ENCODE assay signal across 10 cellular contexts in genomic region chr12:49961111-49961922, GRCh38. TPM values are rescaled to one million over a fixed set of nuclear protein-coding genes. Genes with fewer than 3 reads are reported as not detected.
DNase-seq lines count a peak whose midpoint lies in the region; ATAC-seq and TF ChIP-seq lines count a peak whose summit lies in the region.
"Had no signal": no experiment of that assay in that cellular context is flagged by ENCODE, and none has a peak within 500 bp of the region (broad histone marks: within the 10 kb centered on the region; RNA-seq: fewer than 3 reads in every experiment).

AQP5 (plus strand) TSS chr12:49961872; CDS start chr12:49962018, 146 bp downstream.

- peaks cover 6% of the 10 kb centered on the region for H3K36me3 Mint-ChIP-seq in CD4-positive, CD25-positive, alpha-beta regulatory T cell
- H3K36me3 Mint-ChIP-seq in osteocyte (ENCODE audit: unreplicated experiment), result no peaks in the 10 kb centered on the region

- POLR2A ChIA-PET in PC-3 (lab: Charles Lee; ENCODE audit: unreplicated experiment), result no interaction called here

- H3K9me2 ChIP-seq in PC-3 (replicated peaks; ENCODE audit: low read length), result no peaks in the 10 kb centered on the region

- peaks cover 86% of the 10 kb centered on the region for H3K27me3 Mint-ChIP-seq in CD4-positive, CD25-positive, alpha-beta regulatory T cell
- peaks cover 11% of the 10 kb centered on the region for H3K27me3 Mint-ChIP-seq in osteocyte (ENCODE audit: unreplicated experiment)

- CTCF ChIA-PET in PC-3 (lab: Charles Lee), result no interaction called here

- no peak for TF ChIP-seq CTCF in PC-3 (conservative IDR thresholded peaks at IDR 0.05; ENCODE audit: low read depth, low read length)
- TF ChIP-seq CTCF in fibroblast of villous mesenchyme (IDR thresholded peaks at IDR 0.05; ENCODE audit: insufficient read depth, low read depth, low read length), result no peak
- TF ChIP-seq CTCF in osteocyte (IDR thresholded peaks at IDR 0.05), result no peak

- peaks cover 27% of the 10 kb centered on the region for H3K27me3 ChIP-seq in CD4-positive, CD25-positive, alpha-beta regulatory T cell (ENCODE audit: control insufficient read depth, insufficient read depth, low read length)
- no peaks in the 10 kb centered on the region for H3K27me3 ChIP-seq in PC-3 (ENCODE audit: low read length)

- DNase-seq in CD4-positive, CD25-positive, alpha-beta regulatory T cell, result no peak
- DNase-seq in PC-3 (no peak), fibroblast of villous mesenchyme (ENCODE audit: low read depth) (no peak), osteocyte (ENCODE audit: extremely low spot score, unreplicated experiment) (no peak), dermis blood vessel endothelial cell (no peak), NCI-H1694 (lab: John Stamatoyannopoulos, UW) (no peak), NOMO-1 treated with dmso at 0.1 percent for 144 hours (lab: John Stamatoyannopoulos, UW; ENCODE audit: unreplicated experiment) (no peak), EL (no peak)
- DNase-seq: gastrocnemius medialis, NCI-H510A treated with DMSO at 0.1 percent for 48 hours had no signal

- peak within 1 kb of the TSS in 3 of 4 donors; percentile 39 to 72 (median 70) for H3K4me3 Mint-ChIP-seq in CD4-positive, CD25-positive, alpha-beta regulatory T cell
- H3K4me3 Mint-ChIP-seq in osteocyte (ENCODE audit: unreplicated experiment), result peak within 1 kb of the TSS; percentile 62

- H3K4me3 ChIP-seq in CD4-positive, CD25-positive, alpha-beta regulatory T cell (ENCODE audit: low read depth, low read length), result no peak within 1 kb of the TSS
- H3K4me3 ChIP-seq in PC-3 (ENCODE audit: low read length) (no peak within 1 kb of the TSS), fibroblast of villous mesenchyme (ENCODE audit: low read depth, low read length) (peak within 1 kb of the TSS; percentile 23)

- H3K9ac ChIP-seq in PC-3 (ENCODE audit: low read length), result no peak within 1 kb of the TSS

- no peaks in the 10 kb centered on the region for H4K20me1 ChIP-seq in PC-3 (ENCODE audit: low read length)

- peaks cover 8% of the 10 kb centered on the region for H3K4me1 ChIP-seq in CD4-positive, CD25-positive, alpha-beta regulatory T cell (ENCODE audit: control insufficient read depth, insufficient read depth, low read length, poor library complexity, severe bottlenecking)
- peaks cover 28% of the 10 kb centered on the region for H3K4me1 ChIP-seq in PC-3 (ENCODE audit: insufficient read depth, low read length)
- H3K4me1 ChIP-seq: gastrocnemius medialis had no signal

- no peak within 1 kb of the TSS for H3K27ac ChIP-seq in CD4-positive, CD25-positive, alpha-beta regulatory T cell (ENCODE audit: insufficient read depth, low read length, poor library complexity, severe bottlenecking)
- no peak within 1 kb of the TSS for H3K27ac ChIP-seq in PC-3 (ENCODE audit: low read length)
- H3K27ac ChIP-seq: gastrocnemius medialis had no signal

- no peaks in the 10 kb centered on the region for H3K79me2 ChIP-seq in PC-3 (ENCODE audit: low read length)

- H3K9me3 ChIP-seq in CD4-positive, CD25-positive, alpha-beta regulatory T cell (ENCODE audit: control insufficient read depth in 2 of 2, low read length in 2 of 2), result no peaks in the 10 kb centered on the region
- no peaks in the 10 kb centered on the region for H3K9me3 ChIP-seq in PC-3 (ENCODE audit: low read length)
- H3K9me3 ChIP-seq: gastrocnemius medialis had no signal

- H2AFZ ChIP-seq in PC-3 (ENCODE audit: low read length), result no peak within 1 kb of the TSS

- H3K36me3 ChIP-seq in CD4-positive, CD25-positive, alpha-beta regulatory T cell (ENCODE audit: control insufficient read depth, insufficient read depth, low read length), result no peaks in the 10 kb centered on the region
- H3K36me3 ChIP-seq in PC-3 (ENCODE audit: low read depth, low read length), result no peaks in the 10 kb centered on the region
- H3K36me3 ChIP-seq: gastrocnemius medialis had no signal

- intact Hi-C loops in PC-3 (cut with micrococcal nuclease), result loop anchor here (10.0 kb wide), 2 partner anchors 97 to 187 kb away; no protein-coding TSS in a partner anchor

- H3K4me1 Mint-ChIP-seq in CD4-positive, CD25-positive, alpha-beta regulatory T cell, result peaks cover 2 to 18% (median 6%) of the 10 kb centered on the region in 4 donors
- peaks cover 30% of the 10 kb centered on the region for H3K4me1 Mint-ChIP-seq in osteocyte (ENCODE audit: unreplicated experiment)

- ATAC-seq in CD4-positive, CD25-positive, alpha-beta regulatory T cell (ENCODE audit: low read depth in 2 of 2), result no peak
- no peak for ATAC-seq in PC-3
- ATAC-seq: gastrocnemius medialis had no signal

- H3K9me3 Mint-ChIP-seq in CD4-positive, CD25-positive, alpha-beta regulatory T cell, result peaks cover 0 to 1% (median 0%) of the 10 kb centered on the region in 7 donors
- H3K9me3 Mint-ChIP-seq in osteocyte (ENCODE audit: unreplicated experiment), result no peaks in the 10 kb centered on the region

- peak within 1 kb of the TSS; percentile 61 for H3K4me2 ChIP-seq in PC-3 (ENCODE audit: low read length)

- BruUV-seq in PC-3 (replicated peaks; lab: Mats Ljungman, UMichigan), result no TSS peak

- H3F3A ChIP-seq in PC-3 (ENCODE audit: low read length, unreplicated experiment), result no peaks in the 10 kb centered on the region

- H3K27ac Mint-ChIP-seq in CD4-positive, CD25-positive, alpha-beta regulatory T cell, result peak within 1 kb of the TSS in 2 of 3 donors; percentile 38 to 56
- peak within 1 kb of the TSS; percentile 34 for H3K27ac Mint-ChIP-seq in osteocyte (ENCODE audit: unreplicated experiment)

RNA-seq across cellular contexts. Expression of gene AQP5, which starts in this region (rescaled TPM):
- total RNA-seq in CD4-positive, CD25-positive, alpha-beta regulatory T cell, result not detected
- polyA plus RNA-seq in CD4-positive, CD25-positive, alpha-beta regulatory T cell, result not detected
- total RNA-seq in PC-3 (2014; rRNA removed) (not detected in 2 replicates), fibroblast of villous mesenchyme (not detected in 2 replicates), osteocyte (0.24 and 0.46 TPM in 2 replicates), dermis blood vessel endothelial cell (0.47 and 1.4 TPM in 2 replicates)
- total RNA-seq: gastrocnemius medialis had no signal
